In the genomic region with DNA sequence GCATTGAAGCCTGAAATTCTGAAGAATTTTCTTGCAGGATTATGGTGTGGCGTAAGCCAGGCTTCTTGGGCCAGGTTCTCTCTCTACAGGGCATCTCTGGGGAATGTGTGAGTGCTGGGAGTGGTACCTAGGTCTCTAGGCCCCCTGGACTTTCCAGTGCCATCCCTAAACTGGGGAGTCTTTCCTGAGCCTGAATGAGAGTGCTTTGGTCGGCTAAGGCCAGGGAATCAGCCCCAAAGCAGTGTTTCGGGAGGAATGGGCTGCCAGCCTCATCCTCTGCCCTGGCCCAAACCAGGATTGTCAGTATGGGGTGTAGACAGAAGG, we compare ENCODE assay signal across 24 cellular contexts.
"Had no signal": no experiment of that assay in that cellular context is flagged by ENCODE, and none has a peak within 500 bp of the region (broad histone marks: within the 10 kb centered on the region; RNA-seq: fewer than 3 reads in every experiment).

No MANE protein-coding gene starts in this region.

- H3K27ac Mint-ChIP-seq: activated naive CD4-positive, alpha-beta T cell treated with anti-CD3 and anti-CD28 coated beads, Interleukin-2, amount 10 ng/mL, durations not matched to agents 7 days and 5 days; activated naive CD8-positive, alpha-beta T cell treated with anti-CD3 and anti-CD28 coated beads, Interleukin-2, amount 10 ng/mL, durations not matched to agents 7 days and 5 days; activated T-helper 1 cell treated with anti-CD3 and anti-CD28 coated beads, Interleukin-12 subunit alpha, Interleukin-12 subunit beta, Interleukin-2, Interleukin-4 antibody, amounts not matched to agents 30 ng/mL and 10 ng/mL and 1 ng/mL, durations not matched to agents 14 hours and 24 hours and 36 hours; natural killer cell treated with Interleukin-12 subunit alpha and Interleukin-12 subunit beta and Interleukin-15 and Interleukin-18, amount 100 ng/mL, for 72 hours had no signal

- H3K36me3 Mint-ChIP-seq: activated naive CD4-positive, alpha-beta T cell treated with anti-CD3 and anti-CD28 coated beads, Interleukin-2, amount 10 ng/mL, durations not matched to agents 7 days and 5 days; activated naive CD8-positive, alpha-beta T cell treated with anti-CD3 and anti-CD28 coated beads, Interleukin-2, amount 10 ng/mL, durations not matched to agents 7 days and 5 days; natural killer cell treated with Interleukin-12 subunit alpha and Interleukin-12 subunit beta and Interleukin-15 and Interleukin-18, amount 100 ng/mL, for 72 hours had no signal

- H3K4me1 ChIP-seq: right lobe of liver had no signal

- H3K4me3 Mint-ChIP-seq: activated naive CD4-positive, alpha-beta T cell treated with anti-CD3 and anti-CD28 coated beads, Interleukin-2, amount 10 ng/mL, durations not matched to agents 7 days and 5 days; activated naive CD8-positive, alpha-beta T cell treated with anti-CD3 and anti-CD28 coated beads, Interleukin-2, amount 10 ng/mL, durations not matched to agents 7 days and 5 days; activated T-helper 1 cell treated with anti-CD3 and anti-CD28 coated beads, Interleukin-12 subunit alpha, Interleukin-12 subunit beta, Interleukin-2, Interleukin-4 antibody, amounts not matched to agents 30 ng/mL and 10 ng/mL and 1 ng/mL, durations not matched to agents 14 hours and 24 hours and 36 hours; natural killer cell treated with Interleukin-12 subunit alpha and Interleukin-12 subunit beta and Interleukin-15 and Interleukin-18, amount 100 ng/mL, for 72 hours had no signal

- H3K9me3 Mint-ChIP-seq: activated naive CD8-positive, alpha-beta T cell treated with anti-CD3 and anti-CD28 coated beads, Interleukin-2, amount 10 ng/mL, durations not matched to agents 7 days and 5 days; activated T-helper 1 cell treated with anti-CD3 and anti-CD28 coated beads, Interleukin-12 subunit alpha, Interleukin-12 subunit beta, Interleukin-2, Interleukin-4 antibody, amounts not matched to agents 30 ng/mL and 10 ng/mL and 1 ng/mL, durations not matched to agents 14 hours and 24 hours and 36 hours; natural killer cell treated with Interleukin-12 subunit alpha and Interleukin-12 subunit beta and Interleukin-15 and Interleukin-18, amount 100 ng/mL, for 72 hours had no signal

- DNase-seq: activated CD4-positive, alpha-beta T cell treated with anti-CD3 and anti-CD28 coated beads for 4 hours; activated CD4-positive, alpha-beta T cell treated with anti-CD3 and anti-CD28 coated beads, Interleukin-2, amount 50 U/mL, for 4 hours; activated CD8-positive, alpha-beta memory T cell treated with anti-CD3 and anti-CD28 coated beads, Interleukin-2, amount 50 U/mL, for 4 hours; activated effector memory CD4-positive, alpha-beta T cell treated with anti-CD3 and anti-CD28 coated beads, Interleukin-2, amount 50 U/mL, for 16 hours; activated naive CD4-positive, alpha-beta T cell treated with anti-CD3 and anti-CD28 coated beads, Interleukin-2, amount 10 ng/mL, durations not matched to agents 7 days and 5 days; activated naive CD8-positive, alpha-beta T cell treated with anti-CD3 and anti-CD28 coated beads, Interleukin-2, amount 10 ng/mL, durations not matched to agents 7 days and 5 days; activated T-cell treated with anti-CD3 and anti-CD28 coated beads, Interleukin-2, amount 50 U/mL, for 1 hour; central memory CD4-positive, alpha-beta T cell; dermis blood vessel endothelial cell; effector CD8-positive, alpha-beta T cell; kidney glomerular epithelial cell; left lung; lower lobe of right lung; mesendoderm; mucosa of descending colon; right lobe of liver; stimulated activated CD4-positive, alpha-beta T cell treated with anti-CD3 and anti-CD28 coated beads, Interleukin-2, amount 100 ng/mL, for 48 hours; stimulated activated naive CD4-positive, alpha-beta T cell treated with Interleukin-2 at 50 U/mL for 16 hours; T-helper 1 cell; upper lobe of right lung had no signal

- H3K36me3 ChIP-seq: left lung, lower lobe of right lung, right lobe of liver, upper lobe of right lung had no signal

- H3K27me3 Mint-ChIP-seq: activated naive CD4-positive, alpha-beta T cell treated with anti-CD3 and anti-CD28 coated beads, Interleukin-2, amount 10 ng/mL, durations not matched to agents 7 days and 5 days; activated naive CD8-positive, alpha-beta T cell treated with anti-CD3 and anti-CD28 coated beads, Interleukin-2, amount 10 ng/mL, durations not matched to agents 7 days and 5 days had no signal

- H3K27me3 ChIP-seq: left lung, right lobe of liver, upper lobe of right lung had no signal

- ATAC-seq: left lung; mucosa of descending colon; natural killer cell treated with Interleukin-12 subunit alpha and Interleukin-12 subunit beta and Interleukin-15 and Interleukin-18, amount 100 ng/mL, for 72 hours; upper lobe of right lung had no signal

- H3K4me1 Mint-ChIP-seq: activated naive CD4-positive, alpha-beta T cell treated with anti-CD3 and anti-CD28 coated beads, Interleukin-2, amount 10 ng/mL, durations not matched to agents 7 days and 5 days; activated naive CD8-positive, alpha-beta T cell treated with anti-CD3 and anti-CD28 coated beads, Interleukin-2, amount 10 ng/mL, durations not matched to agents 7 days and 5 days had no signal

- H3K27ac ChIP-seq: epithelial cell of prostate, left lung, lower lobe of right lung, right lobe of liver, upper lobe of right lung, VCaP had no signal

- H3K9me3 ChIP-seq: left lung, lower lobe of right lung, mucosa of descending colon, right lobe of liver, upper lobe of right lung had no signal

- H3K4me3 ChIP-seq: left lung, lower lobe of right lung, mucosa of descending colon, right lobe of liver, upper lobe of right lung had no signal
